In the genomic region with DNA sequence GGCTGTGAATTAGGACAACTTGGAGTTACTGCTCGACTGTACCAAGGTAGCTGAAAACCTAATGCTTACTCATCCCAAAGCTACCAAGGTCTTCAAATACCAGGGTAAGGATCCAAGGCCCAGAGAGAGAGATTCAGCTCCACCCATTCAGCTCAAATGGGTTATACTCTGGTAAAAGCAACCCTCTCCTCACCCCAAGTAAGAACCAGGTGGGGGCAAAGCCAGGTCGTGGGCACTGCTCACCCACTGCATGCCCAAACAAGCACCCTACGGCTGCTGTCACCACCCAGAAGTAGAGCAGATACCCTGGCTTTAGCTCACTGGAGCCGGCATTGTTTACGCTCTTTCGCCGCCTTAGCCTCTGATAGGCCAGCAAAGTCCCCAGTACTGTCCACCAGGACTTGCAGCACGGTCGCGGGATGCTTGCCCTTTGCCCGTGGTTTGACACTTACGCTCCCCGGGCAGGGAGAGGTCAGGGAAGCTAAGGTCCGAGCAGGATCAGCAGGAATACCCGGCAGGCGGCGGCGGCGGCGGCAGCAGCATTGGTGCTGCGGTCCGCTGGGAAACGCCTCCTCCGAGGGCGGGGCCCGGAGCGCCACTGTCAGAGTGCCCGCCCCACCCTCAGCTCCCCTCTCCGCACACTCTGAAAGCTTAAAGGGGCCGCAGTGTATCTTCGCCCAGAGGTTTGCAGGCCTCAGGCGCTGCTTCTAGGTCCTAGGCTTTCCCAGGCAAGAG, we compare ENCODE assay signal across 8 cellular contexts. TPM values are rescaled to one million over a fixed set of nuclear protein-coding genes. Genes with fewer than 3 reads are reported as not detected.
DNase-seq lines count a peak whose midpoint lies in the region; ATAC-seq and TF ChIP-seq lines count a peak whose summit lies in the region.

No MANE protein-coding gene starts in this region.

- TF ChIP-seq CTCF in GM10248 (IDR thresholded peaks at IDR 0.05; ENCODE audit: control extremely low read depth, extremely low read depth, low read depth, missing control alignments) = no peak
- peak in 48 of 56 donors; percentile 8 to 65 (median 40) for TF ChIP-seq CTCF in dorsolateral prefrontal cortex (IDR thresholded peaks at IDR 0.05 in 54 of 56, conservative IDR thresholded peaks at IDR 0.05 in 2 of 56; ENCODE audit: low read depth in 1 of 56, partially characterized antibody in 56 of 56)
- peak; percentile 24 for TF ChIP-seq CTCF in liver (IDR thresholded peaks at IDR 0.05; ENCODE audit: low read depth, low read length, missing input control)

- CTCF ChIA-PET in GM10248 (lab: Yijun Ruan, JAX) = interaction anchor here (0.7 to 3.6 kb wide), 8 partner anchors 12 to 334 kb away, joined by 3 to 19 read pairs (median 4); a partner anchor contains a TSS

- ATAC-seq in HG02610 (IDR thresholded peaks at IDR 0.05; ENCODE audit: unreplicated experiment) = peak; percentile 99

- peak overlapping the region in 1 of 2 donors; percentile 60 for H3K9ac ChIP-seq in liver (ENCODE audit: low read depth in 1 of 2, low read length in 2 of 2)

- H3K36me3 ChIP-seq in liver (ENCODE audit: control insufficient read depth in 4 of 4, insufficient read depth in 3 of 4, low read depth in 1 of 4, low read length in 3 of 4) = no peaks in the 10 kb centered on the region

- H3K4me3 ChIP-seq in dorsolateral prefrontal cortex (peak overlapping the region; percentile 46 to 91 (median 74)), liver (ENCODE audit: low read depth in 1 of 3, low read length in 3 of 3) (peak overlapping the region; percentile 46 to 58 (median 47))

- POLR2A ChIA-PET in GM10248 (lab: Yijun Ruan, JAX) = interaction anchor here (0.6 kb wide), 1 partner anchor 192 kb away, joined by 3 read pairs; no protein-coding TSS in a partner anchor

- peak; percentile 44 to 66 for TF ChIP-seq RAD21 in liver (IDR thresholded peaks at IDR 0.05)

- H3K27me3 ChIP-seq in dorsolateral prefrontal cortex (no peaks in the 10 kb centered on the region), liver (ENCODE audit: control insufficient read depth in 4 of 4, insufficient read depth in 4 of 4, low read length in 3 of 4) (no peaks in the 10 kb centered on the region)

- WGBS in liver = 3% methylated on average over 32 of the region's 32 CpGs

- peaks cover 0 to 11% (median 10%) of the 10 kb centered on the region in 4 donors for H3K4me1 ChIP-seq in liver (ENCODE audit: control insufficient read depth in 4 of 4, insufficient read depth in 4 of 4, low read length in 3 of 4)

- DNase-seq in GM10248 (ENCODE audit: extremely low spot score) (peak; percentile 83), NCI-H2196 (lab: John Stamatoyannopoulos, UW; ENCODE audit: unreplicated experiment) (peak; percentile 83), dorsolateral prefrontal cortex (peak; percentile 74 to 91 (median 85)), RPMI8226 (no peak)
- DNase-seq in activated CD4-positive, alpha-beta T cell treated with anti-CD3 and anti-CD28 coated beads, Interleukin-2, amount 50 U/mL, for 48 hours = peak; percentile 70 to 75
- DNase-seq in stimulated activated CD4-positive, alpha-beta T cell treated with anti-CD3 and anti-CD28 coated beads, Interleukin-4, amount 100 ng/mL, for 1 hour = peak; percentile 77

- no peaks in the 10 kb centered on the region for H3K9me3 ChIP-seq in liver (ENCODE audit: control insufficient read depth in 4 of 4, low read length in 3 of 4)

- peak overlapping the region in 58 of 59 donors; percentile 6 to 87 (median 74) for H3K27ac ChIP-seq in dorsolateral prefrontal cortex
- peak overlapping the region; percentile 10 to 15 for H3K27ac ChIP-seq in liver (ENCODE audit: low read depth in 1 of 2, low read length in 2 of 2)

- intact Hi-C loops in dorsolateral prefrontal cortex (cut with DNase I) = no loop called here

TF ChIP-seq in liver, 16 proteins besides CTCF, POLR2A, EP300 and RAD21:
- TF ChIP-seq FOXA1 (IDR thresholded peaks at IDR 0.05) (peak; percentile 51), TAF1 (conservative IDR thresholded peaks at IDR 0.05) (no peak), YY1 (IDR thresholded peaks at IDR 0.05) (peak; percentile 60), HNF4G (IDR thresholded peaks at IDR 0.05) (peak; percentile 89), HNF4A (conservative IDR thresholded peaks at IDR 0.05) (peak; percentile 96 to 97), GABPA (IDR thresholded peaks at IDR 0.05 in 1 of 2, conservative IDR thresholded peaks at IDR 0.05 in 1 of 2) (peak in 1 of 2 donors; percentile 70), NR2F2 (IDR thresholded peaks at IDR 0.05) (peak; percentile 94), SP1 (IDR thresholded peaks at IDR 0.05) (peak; percentile 97), RXRA (IDR thresholded peaks at IDR 0.05) (peak; percentile 97 to 99), FOXA2 (IDR thresholded peaks at IDR 0.05) (peak; percentile 66), JUND (IDR thresholded peaks at IDR 0.05) (peak in 1 of 2 donors; percentile 27), EGR1 (IDR thresholded peaks at IDR 0.05; ENCODE audit: low read depth in 2 of 2) (no peak)
- TF ChIP-seq, protein P1, sequence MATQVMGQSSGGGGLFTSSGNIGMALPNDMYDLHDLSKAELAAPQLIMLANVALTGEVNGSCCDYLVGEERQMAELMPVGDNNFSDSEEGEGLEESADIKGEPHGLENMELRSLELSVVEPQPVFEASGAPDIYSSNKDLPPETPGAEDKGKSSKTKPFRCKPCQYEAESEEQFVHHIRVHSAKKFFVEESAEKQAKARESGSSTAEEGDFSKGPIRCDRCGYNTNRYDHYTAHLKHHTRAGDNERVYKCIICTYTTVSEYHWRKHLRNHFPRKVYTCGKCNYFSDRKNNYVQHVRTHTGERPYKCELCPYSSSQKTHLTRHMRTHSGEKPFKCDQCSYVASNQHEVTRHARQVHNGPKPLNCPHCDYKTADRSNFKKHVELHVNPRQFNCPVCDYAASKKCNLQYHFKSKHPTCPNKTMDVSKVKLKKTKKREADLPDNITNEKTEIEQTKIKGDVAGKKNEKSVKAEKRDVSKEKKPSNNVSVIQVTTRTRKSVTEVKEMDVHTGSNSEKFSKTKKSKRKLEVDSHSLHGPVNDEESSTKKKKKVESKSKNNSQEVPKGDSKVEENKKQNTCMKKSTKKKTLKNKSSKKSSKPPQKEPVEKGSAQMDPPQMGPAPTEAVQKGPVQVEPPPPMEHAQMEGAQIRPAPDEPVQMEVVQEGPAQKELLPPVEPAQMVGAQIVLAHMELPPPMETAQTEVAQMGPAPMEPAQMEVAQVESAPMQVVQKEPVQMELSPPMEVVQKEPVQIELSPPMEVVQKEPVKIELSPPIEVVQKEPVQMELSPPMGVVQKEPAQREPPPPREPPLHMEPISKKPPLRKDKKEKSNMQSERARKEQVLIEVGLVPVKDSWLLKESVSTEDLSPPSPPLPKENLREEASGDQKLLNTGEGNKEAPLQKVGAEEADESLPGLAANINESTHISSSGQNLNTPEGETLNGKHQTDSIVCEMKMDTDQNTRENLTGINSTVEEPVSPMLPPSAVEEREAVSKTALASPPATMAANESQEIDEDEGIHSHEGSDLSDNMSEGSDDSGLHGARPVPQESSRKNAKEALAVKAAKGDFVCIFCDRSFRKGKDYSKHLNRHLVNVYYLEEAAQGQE (IDR thresholded peaks at IDR 0.05) = no peak
- TF ChIP-seq, protein P2, sequence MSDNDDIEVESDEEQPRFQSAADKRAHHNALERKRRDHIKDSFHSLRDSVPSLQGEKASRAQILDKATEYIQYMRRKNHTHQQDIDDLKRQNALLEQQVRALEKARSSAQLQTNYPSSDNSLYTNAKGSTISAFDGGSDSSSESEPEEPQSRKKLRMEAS (IDR thresholded peaks at IDR 0.05) = peak; percentile 60
- TF ChIP-seq, protein P3, sequence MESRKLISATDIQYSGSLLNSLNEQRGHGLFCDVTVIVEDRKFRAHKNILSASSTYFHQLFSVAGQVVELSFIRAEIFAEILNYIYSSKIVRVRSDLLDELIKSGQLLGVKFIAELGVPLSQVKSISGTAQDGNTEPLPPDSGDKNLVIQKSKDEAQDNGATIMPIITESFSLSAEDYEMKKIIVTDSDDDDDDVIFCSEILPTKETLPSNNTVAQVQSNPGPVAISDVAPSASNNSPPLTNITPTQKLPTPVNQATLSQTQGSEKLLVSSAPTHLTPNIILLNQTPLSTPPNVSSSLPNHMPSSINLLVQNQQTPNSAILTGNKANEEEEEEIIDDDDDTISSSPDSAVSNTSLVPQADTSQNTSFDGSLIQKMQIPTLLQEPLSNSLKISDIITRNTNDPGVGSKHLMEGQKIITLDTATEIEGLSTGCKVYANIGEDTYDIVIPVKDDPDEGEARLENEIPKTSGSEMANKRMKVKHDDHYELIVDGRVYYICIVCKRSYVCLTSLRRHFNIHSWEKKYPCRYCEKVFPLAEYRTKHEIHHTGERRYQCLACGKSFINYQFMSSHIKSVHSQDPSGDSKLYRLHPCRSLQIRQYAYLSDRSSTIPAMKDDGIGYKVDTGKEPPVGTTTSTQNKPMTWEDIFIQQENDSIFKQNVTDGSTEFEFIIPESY (IDR thresholded peaks at IDR 0.05) = peak; percentile 25
- TF ChIP-seq, protein P4, sequence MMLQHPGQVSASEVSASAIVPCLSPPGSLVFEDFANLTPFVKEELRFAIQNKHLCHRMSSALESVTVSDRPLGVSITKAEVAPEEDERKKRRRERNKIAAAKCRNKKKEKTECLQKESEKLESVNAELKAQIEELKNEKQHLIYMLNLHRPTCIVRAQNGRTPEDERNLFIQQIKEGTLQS (IDR thresholded peaks at IDR 0.05) = no peak

RNA-seq across cellular contexts. Expression of a gene that starts 19.6 kb away (rescaled TPM):
- 100 to 1,000 TPM; 102 to 212 (median 167) TPM for total RNA-seq in dorsolateral prefrontal cortex
- total RNA-seq in liver = 10 to 100 TPM; 17.9 to 70.4 TPM
- polyA plus RNA-seq in liver = 10 to 100 TPM in 1 of 2 donors, 1 to 10 TPM in 1; 6.1 to 13.0 TPM
